In genomic region chr3:43316783-43317460, GRCh38 we compare ENCODE assay signal across 11 cellular contexts. TPM values are rescaled to one million over a fixed set of nuclear protein-coding genes. Genes with fewer than 3 reads are reported as not detected.
DNase-seq lines count a peak whose midpoint lies in the region; ATAC-seq and TF ChIP-seq lines count a peak whose summit lies in the region.
"Had no signal": no experiment of that assay in that cellular context is flagged by ENCODE, and none has a peak within 500 bp of the region (broad histone marks: within the 10 kb centered on the region; RNA-seq: fewer than 3 reads in every experiment).

No MANE protein-coding gene starts in this region.

- H3K4me3 Mint-ChIP-seq in T-helper 2 cell treated with Interferon-gamma antibody and Interleukin-4, amounts not matched to agents 5 μg/mL and 100 μg/mL, for 36 hours: no peak overlapping the region
- no peak overlapping the region for H3K4me3 Mint-ChIP-seq in stimulated activated memory B cell treated with anti-CD40 and anti-IgM and Interleukin-4, amounts not matched to agents 10 μg/mL and 1 μg/mL and 100 μg/mL, for 72 hours

- 36 to 50% methylated on average over 4 of the region's 4 CpGs for WGBS in body of pancreas, 2 donors

- peaks cover 30% of the 10 kb centered on the region for H3K4me1 Mint-ChIP-seq in T-helper 2 cell treated with Interferon-gamma antibody and Interleukin-4, amounts not matched to agents 5 μg/mL and 100 μg/mL, for 36 hours (ENCODE audit: low read depth)
- H3K4me1 Mint-ChIP-seq in stimulated activated memory B cell treated with anti-CD40 and anti-IgM and Interleukin-4, amounts not matched to agents 10 μg/mL and 1 μg/mL and 100 μg/mL, for 72 hours: peaks cover 50% of the 10 kb centered on the region

- intact Hi-C loops in body of pancreas (cut with DNase I): no loop called here

- TF ChIP-seq POLR2A in body of pancreas (IDR thresholded peaks at IDR 0.05): no peak

- H3K9me3 ChIP-seq in body of pancreas: no peaks in the 10 kb centered on the region

- peaks cover 0 to 1% of the 10 kb centered on the region in 2 donors for H3K36me3 ChIP-seq in body of pancreas (replicated peaks in 1 of 2; ENCODE audit: insufficient read depth in 1 of 2, low read depth in 2 of 2)

- in situ Hi-C loops in GM13976 (cut with MboI; ENCODE audit: low sequenced_read_pairs, unreplicated experiment): no loop called here
- in situ Hi-C loops in KBM-7 (cut with MboI; ENCODE audit: low pct_unique_long_range_greater_than_20kb, low sequenced_read_pairs): no loop called here

- H3K27ac Mint-ChIP-seq in T-helper 2 cell treated with Interferon-gamma antibody and Interleukin-4, amounts not matched to agents 5 μg/mL and 100 μg/mL, for 36 hours: peak overlapping the region; percentile 21
- peak overlapping the region; percentile 16 for H3K27ac Mint-ChIP-seq in stimulated activated memory B cell treated with anti-CD40 and anti-IgM and Interleukin-4, amounts not matched to agents 10 μg/mL and 1 μg/mL and 100 μg/mL, for 72 hours

- no peak overlapping the region for H3K4me3 ChIP-seq in body of pancreas
- H3K4me3 ChIP-seq: skin epidermis had no signal

- H3K9me3 Mint-ChIP-seq in T-helper 2 cell treated with Interferon-gamma antibody and Interleukin-4, amounts not matched to agents 5 μg/mL and 100 μg/mL, for 36 hours: peaks cover 4% of the 10 kb centered on the region
- H3K9me3 Mint-ChIP-seq in stimulated activated memory B cell treated with anti-CD40 and anti-IgM and Interleukin-4, amounts not matched to agents 10 μg/mL and 1 μg/mL and 100 μg/mL, for 72 hours: peaks cover 4% of the 10 kb centered on the region

- peaks cover 49% of the 10 kb centered on the region for H3K4me1 ChIP-seq in body of pancreas

- DNase-seq in T-helper 2 cell treated with Interferon-gamma antibody and Interleukin-4, amounts not matched to agents 5 μg/mL and 100 μg/mL, for 36 hours (ENCODE audit: low spot score): no peak
- no peak for DNase-seq in T-helper 2 cell
- no peak for DNase-seq in body of pancreas
- DNase-seq in left kidney (ENCODE audit: low read depth, low spot score): peak; percentile 66
- no peak for DNase-seq in GM13976 (ENCODE audit: low spot score)
- no peak for DNase-seq in KBM-7
- DNase-seq: activated CD4-positive, alpha-beta T cell treated with anti-CD3 and anti-CD28 coated beads for 4 hours; NCI-H2029 treated with DMSO at 0.1 percent for 48 hours had no signal

- H3K27me3 Mint-ChIP-seq in T-helper 2 cell treated with Interferon-gamma antibody and Interleukin-4, amounts not matched to agents 5 μg/mL and 100 μg/mL, for 36 hours (ENCODE audit: low read depth): no peaks in the 10 kb centered on the region
- H3K27me3 Mint-ChIP-seq in stimulated activated memory B cell treated with anti-CD40 and anti-IgM and Interleukin-4, amounts not matched to agents 10 μg/mL and 1 μg/mL and 100 μg/mL, for 72 hours: no peaks in the 10 kb centered on the region

- ATAC-seq in body of pancreas (peak; percentile 55), HG03097 (IDR thresholded peaks at IDR 0.05; ENCODE audit: low FRiP score, unreplicated experiment) (no peak)
- no peak for ATAC-seq in stimulated activated memory B cell treated with anti-CD40 and anti-IgM and Interleukin-4, amounts not matched to agents 10 μg/mL and 1 μg/mL and 100 μg/mL, for 72 hours

- no peak for TF ChIP-seq CTCF in body of pancreas (IDR thresholded peaks at IDR 0.05)
- TF ChIP-seq CTCF in GM13976 (IDR thresholded peaks at IDR 0.05; ENCODE audit: borderline replicate concordance, control extremely low read depth, extremely low read depth, insufficient read depth, missing control alignments): no peak

- peak overlapping the region in 3 of 4 donors; percentile 21 to 67 (median 27) for H3K27ac ChIP-seq in body of pancreas

- H3K27me3 ChIP-seq in body of pancreas: no peaks in the 10 kb centered on the region

- peaks cover 52% of the 10 kb centered on the region for H3K36me3 Mint-ChIP-seq in T-helper 2 cell treated with Interferon-gamma antibody and Interleukin-4, amounts not matched to agents 5 μg/mL and 100 μg/mL, for 36 hours (ENCODE audit: low read depth)
- peaks cover 45% of the 10 kb centered on the region for H3K36me3 Mint-ChIP-seq in stimulated activated memory B cell treated with anti-CD40 and anti-IgM and Interleukin-4, amounts not matched to agents 10 μg/mL and 1 μg/mL and 100 μg/mL, for 72 hours

RNA-seq across cellular contexts. Expression of gene SNRK, which starts 30.6 kb away (rescaled TPM):
- 10 to 100 TPM; 22.4 to 25.7 TPM for total RNA-seq in body of pancreas
